ENCODE assay signal across 1 cellular context in genomic region chr6:159761873-159762680, GRCh38.
A peak's percentile ranks its signal among the peaks of the same experiment; 100 is the strongest.
TF ChIP-seq lines count a peak whose summit lies in the region.

Gene ACAT2, plus strand, starts transcription at chr6:159762045. Its CDS starts 43 bp downstream, at chr6:159762088.

TF ChIP-seq in HepG2, 621 proteins besides CTCF, POLR2A, EP300 and RAD21 (continued from another document and continues in another):
- TF ChIP-seq ZBTB40 (IDR thresholded peaks at IDR 0.05) (no peak), ZBTB40 (CRISPR knock-in tag; IDR thresholded peaks at IDR 0.05) (no peak), ZC3H13 (CRISPR knock-in tag; IDR thresholded peaks at IDR 0.05) (peak; percentile 86), THAP9 (CRISPR knock-in tag; IDR thresholded peaks at IDR 0.05; ENCODE audit: borderline replicate concordance) (peak; percentile 85; the same call in 1 of the 2 replicates), GRHL1 (CRISPR knock-in tag; conservative IDR thresholded peaks at IDR 0.05) (no peak), SMAD3 (CRISPR knock-in tag; IDR thresholded peaks at IDR 0.05) (peak; percentile 29; the same call in 1 of the 2 replicates), TBL1XR1 (IDR thresholded peaks at IDR 0.05; ENCODE audit: borderline replicate concordance, low read length, partially characterized antibody) (no peak), HNRNPK (IDR thresholded peaks at IDR 0.05; ENCODE audit: low read depth, low read length, poor library complexity, severe bottlenecking) (peak; percentile 30), FUBP1 (CRISPR knock-in tag; IDR thresholded peaks at IDR 0.05; ENCODE audit: borderline replicate concordance) (peak; percentile 87; the same call in 1 of the 2 replicates), U2AF2 (IDR thresholded peaks at IDR 0.05; ENCODE audit: low read depth, low read length) (no peak), GABPB1 (CRISPR knock-in tag; IDR thresholded peaks at IDR 0.05) (peak; percentile 84), EZH2 (conservative IDR thresholded peaks at IDR 0.05; ENCODE audit: low read depth, low read length) (no peak), AHR (CRISPR knock-in tag; IDR thresholded peaks at IDR 0.05) (no peak; the same call in none of the 2 replicates), PBX3 (CRISPR knock-in tag; IDR thresholded peaks at IDR 0.05; ENCODE audit: borderline replicate concordance) (peak; percentile 43; the same call in 1 of the 2 replicates), HDAC6 (IDR thresholded peaks at IDR 0.05; ENCODE audit: low read depth, low read length) (no peak), ZNF34 (CRISPR knock-in tag; IDR thresholded peaks at IDR 0.05; ENCODE audit: borderline replicate concordance) (0 out of 2 replicates have a peak, but pooled peaks have one; percentile 54), GATAD2A (CRISPR knock-in tag; IDR thresholded peaks at IDR 0.05) (no peak), STAT6 (CRISPR knock-in tag; IDR thresholded peaks at IDR 0.05; ENCODE audit: borderline replicate concordance) (peak; percentile 66; the same call in 1 of the 2 replicates), HCFC1 (IDR thresholded peaks at IDR 0.05; ENCODE audit: low read depth, low read length) (no peak; the same call in 1 of the 2 replicates), RERE (CRISPR knock-in tag; IDR thresholded peaks at IDR 0.05; ENCODE audit: low read depth) (no peak; the same call in 1 of the 2 replicates), ZNF546 (CRISPR knock-in tag; conservative IDR thresholded peaks at IDR 0.05) (no peak; the same call in 1 of the 2 replicates), ZBTB34 (CRISPR knock-in tag; IDR thresholded peaks at IDR 0.05) (peak; percentile 53; the same call in 1 of the 2 replicates)
